8 cellular contexts compared by ENCODE assay signal in genomic region chr9:98706651-98707103, GRCh38. TPM values are rescaled to one million over a fixed set of nuclear protein-coding genes. Genes with fewer than 3 reads are reported as not detected.
A peak's percentile ranks its signal among the peaks of the same experiment; 100 is the strongest.
DNase-seq lines count a peak whose midpoint lies in the region; ATAC-seq, FAIRE-seq and TF ChIP-seq lines count a peak whose summit lies in the region.

No MANE protein-coding gene starts in this region.

- H3K4me3 ChIP-seq in BE2C (ENCODE audit: low read depth, low read length) (peak overlapping the region; percentile 21; the same call in 1 of the 2 replicates), GM23338 (peak overlapping the region; percentile 62), astrocyte (ENCODE audit: insufficient read depth, low read depth, low read length) (no peak overlapping the region)

- ATAC-seq in GM23338 (peak; percentile 22), HG02938 (IDR thresholded peaks at IDR 0.05; ENCODE audit: unreplicated experiment) (no peak), HG03521 (IDR thresholded peaks at IDR 0.05; ENCODE audit: unreplicated experiment) (no peak)

- no peak for TF ChIP-seq CTCF in BE2C (IDR thresholded peaks at IDR 0.05; ENCODE audit: low read depth, low read length)
- no peak for TF ChIP-seq CTCF in GM23338 (conservative IDR thresholded peaks at IDR 0.05; ENCODE audit: low read depth in 2 of 2)
- no peak for TF ChIP-seq CTCF in astrocyte (IDR thresholded peaks at IDR 0.05; ENCODE audit: insufficient read depth, low read depth, low read length)

- H3K9ac ChIP-seq in astrocyte (ENCODE audit: low read length), result no peak overlapping the region

- no peaks in the 10 kb centered on the region for H3K9me2 ChIP-seq in GM23338 (ENCODE audit: insufficient read depth)

- H3K36me3 ChIP-seq in BE2C, result no peaks in the 10 kb centered on the region
- no peaks in the 10 kb centered on the region for H3K36me3 ChIP-seq in GM23338 (ENCODE audit: insufficient read depth)
- no peaks in the 10 kb centered on the region for H3K36me3 ChIP-seq in astrocyte (ENCODE audit: insufficient read depth, low read length)

- H4K20me1 ChIP-seq in GM23338 (replicated peaks; ENCODE audit: insufficient read depth) (peaks cover 7% of the 10 kb centered on the region; the same call in 1 of the 2 replicates), astrocyte (ENCODE audit: insufficient read depth, low read length) (no peaks in the 10 kb centered on the region)

- H3F3A ChIP-seq in GM23338 (replicated peaks; ENCODE audit: low read depth), result no peaks in the 10 kb centered on the region

- H3K4me1 ChIP-seq in BE2C, result no peaks in the 10 kb centered on the region
- peaks cover 5% of the 10 kb centered on the region; the same call in 1 of the 2 replicates for H3K4me1 ChIP-seq in GM23338 (ENCODE audit: insufficient read depth)
- H3K4me1 ChIP-seq in astrocyte (ENCODE audit: insufficient read depth, low read length), result peaks cover 10% of the 10 kb centered on the region

- H3K27ac ChIP-seq in GM23338 (ENCODE audit: low read depth) (no peak overlapping the region), astrocyte (ENCODE audit: low read depth, low read length) (no peak overlapping the region)

- H3K4me3 Mint-ChIP-seq in GM23338 (peak overlapping the region; percentile 68), astrocyte (ENCODE audit: unreplicated experiment) (peak overlapping the region; percentile 37)

- H3K79me2 ChIP-seq in GM23338 (replicated peaks; ENCODE audit: insufficient read depth) (no peaks in the 10 kb centered on the region), astrocyte (ENCODE audit: insufficient read depth, low read length) (no peaks in the 10 kb centered on the region)

- no peaks in the 10 kb centered on the region for H3K9me3 Mint-ChIP-seq in GM23338
- H3K9me3 Mint-ChIP-seq in astrocyte (ENCODE audit: unreplicated experiment), result no peaks in the 10 kb centered on the region

- no peak for FAIRE-seq in astrocyte (lab: Jason Lieb, UNC)

- H2AFZ ChIP-seq in GM23338 (peak overlapping the region; percentile 91; the same call in 1 of the 2 replicates), astrocyte (ENCODE audit: low read depth, low read length) (peak overlapping the region; percentile 60)

- H3K27ac Mint-ChIP-seq in GM23338 (no peak overlapping the region), astrocyte (ENCODE audit: unreplicated experiment) (peak overlapping the region; percentile 62)

- H3K4me1 Mint-ChIP-seq in GM23338 (peaks cover 7% of the 10 kb centered on the region), astrocyte (ENCODE audit: low read depth, unreplicated experiment) (peaks cover 3% of the 10 kb centered on the region)

- H3K27me3 ChIP-seq in BE2C, result peaks cover 67% of the 10 kb centered on the region
- H3K27me3 ChIP-seq in GM23338 (ENCODE audit: insufficient read depth), result peaks cover 68% of the 10 kb centered on the region
- H3K27me3 ChIP-seq in astrocyte (ENCODE audit: insufficient read depth, low read length), result peaks cover 55% of the 10 kb centered on the region

- H3K27me3 Mint-ChIP-seq in GM23338 (ENCODE audit: insufficient read depth, low read depth, poor library complexity), result peaks cover 63% of the 10 kb centered on the region
- H3K27me3 Mint-ChIP-seq in astrocyte (ENCODE audit: low read depth, unreplicated experiment), result peaks cover 68% of the 10 kb centered on the region

- H3K36me3 Mint-ChIP-seq in GM23338 (ENCODE audit: low read depth) (no peaks in the 10 kb centered on the region), astrocyte (ENCODE audit: low read depth, unreplicated experiment) (peaks cover 1% of the 10 kb centered on the region)

- H3K4me2 ChIP-seq in GM23338 (peak overlapping the region; percentile 88), astrocyte (ENCODE audit: low read length) (peak overlapping the region; percentile 89)

- DNase-seq in BE2C (no peak), GM23338 (ENCODE audit: low spot score) (no peak), astrocyte (ENCODE audit: low read depth) (peak; percentile 22), lung microvascular endothelial cell (ENCODE audit: low read depth in 2 of 2) (peak; percentile 54 to 64), RKO (ENCODE audit: low spot score) (no peak), SW 1271 (lab: John Stamatoyannopoulos, UW) (no peak)

- H3K9me3 ChIP-seq in BE2C (no peaks in the 10 kb centered on the region), astrocyte (ENCODE audit: insufficient read depth, low read depth, low read length) (no peaks in the 10 kb centered on the region)

TF ChIP-seq in GM23338, 12 proteins besides CTCF, POLR2A, EP300 and RAD21 (continues in another document):
- TF ChIP-seq ZNF331 (CRISPR knock-in tag; IDR thresholded peaks at IDR 0.05; ENCODE audit: low read depth), result no peak
- TF ChIP-seq EZH2phosphoT487 (IDR thresholded peaks at IDR 0.05; ENCODE audit: unreplicated experiment), result no peak
- TF ChIP-seq POLR2AphosphoS5 (IDR thresholded peaks at IDR 0.05; ENCODE audit: low read depth), result no peak
- TF ChIP-seq NANOG (IDR thresholded peaks at IDR 0.05; ENCODE audit: borderline replicate concordance), result no peak
- TF ChIP-seq ETS1 (IDR thresholded peaks at IDR 0.05), result no peak
- no peak for TF ChIP-seq ZNF114 (CRISPR knock-in tag; IDR thresholded peaks at IDR 0.05)
- TF ChIP-seq ZNF462 (CRISPR knock-in tag; IDR thresholded peaks at IDR 0.05), result no peak
- TF ChIP-seq CREB1 (CRISPR knock-in tag; IDR thresholded peaks at IDR 0.05; ENCODE audit: low read depth), result no peak
- TF ChIP-seq JUNB (IDR thresholded peaks at IDR 0.05; ENCODE audit: unreplicated experiment), result no peak

RNA-seq across cellular contexts. Expression of gene GABBR2, which starts 2.1 kb away (rescaled TPM):
- polyA plus RNA-seq in BE2C (2012; ENCODE audit: insufficient read depth, insufficient read length, low read depth), result 1.1 TPM
- total RNA-seq in GM23338 (2014; rRNA removed; shearing (Covaris generic)), result 0.50 and 1.3 TPM in 2 replicates
- polyA plus RNA-seq in GM23338 (2016; fragmentation: Nextera tagmentation; extraction: Ambion mirVana), result 0.49 and 0.89 TPM in 2 replicates
- total RNA-seq in astrocyte, result 2.0 and 2.2 TPM in 2 replicates
- total RNA-seq in lung microvascular endothelial cell, result 1.2 and 5.9 TPM in 2 replicates

Comparison
In these comparisons a context has a peak if more than half of its experiments do, and no peak if none do; other contexts are left out.
1. DNase-seq: peak in astrocyte (single experiment) and lung microvascular endothelial cell (2 of 2); none in BE2C (single experiment), GM23338 (single experiment), RKO (single experiment) and SW 1271 (0 of 2).